In genomic region chr3:43539321-43539720, GRCh38 we compare ENCODE assay signal across 24 cellular contexts.
"Had no signal": no experiment of that assay in that cellular context is flagged by ENCODE, and none has a peak within 500 bp of the region (broad histone marks: within the 10 kb centered on the region; RNA-seq: fewer than 3 reads in every experiment).

No MANE protein-coding gene starts in this region.

- H3K36me3 Mint-ChIP-seq: activated CD8-positive, alpha-beta memory T cell treated with anti-CD3 and anti-CD28 coated beads, Interleukin-2, amount 10 ng/mL, durations not matched to agents 7 days and 5 days; natural killer cell treated with Interleukin-12 subunit alpha and Interleukin-12 subunit beta and Interleukin-15 and Interleukin-18, amount 100 ng/mL, for 72 hours had no signal

- H3K27ac Mint-ChIP-seq: activated B cell treated with CpG ODN at 0.5 μM for 24 hours; activated CD4-positive, alpha-beta T cell treated with anti-CD3 and anti-CD28 coated beads, Interleukin-2, amount 10 ng/mL, durations not matched to agents 24 days and 14 days; activated CD8-positive, alpha-beta memory T cell treated with anti-CD3 and anti-CD28 coated beads, Interleukin-2, amount 10 ng/mL, durations not matched to agents 7 days and 5 days; activated CD8-positive, alpha-beta T cell treated with anti-CD3 and anti-CD28 coated beads for 36 hours; activated naive CD8-positive, alpha-beta T cell treated with anti-CD3 and anti-CD28 coated beads, Interleukin-2, amount 50 U/mL, for 24 hours; natural killer cell treated with Interleukin-12 subunit alpha and Interleukin-12 subunit beta and Interleukin-15 and Interleukin-18, amount 100 ng/mL, for 72 hours; stimulated activated naive CD8-positive, alpha-beta T cell treated with anti-CD3 and anti-CD28 coated beads, Interleukin-15, Interleukin-2, amounts not matched to agents 100 ng/mL and 50 ng/mL, for 24 hours; T-helper 2 cell treated with Interferon-gamma antibody and Interleukin-4, amounts not matched to agents 5 μg/mL and 100 μg/mL, for 36 hours had no signal

- H3K4me1 ChIP-seq: right lobe of liver, thyroid gland had no signal

- H3K27ac ChIP-seq: coronary artery, right lobe of liver, skin epidermis, thyroid gland had no signal

- ATAC-seq: activated CD8-positive, alpha-beta memory T cell treated with anti-CD3 and anti-CD28 coated beads, Interleukin-2, amount 10 ng/mL, durations not matched to agents 7 days and 5 days; activated CD8-positive, alpha-beta T cell treated with anti-CD3 and anti-CD28 coated beads for 36 hours; activated naive CD8-positive, alpha-beta T cell treated with anti-CD3 and anti-CD28 coated beads, Interleukin-2, amount 50 U/mL, for 24 hours; left ventricle myocardium superior; natural killer cell treated with Interleukin-12 subunit alpha and Interleukin-12 subunit beta and Interleukin-15 and Interleukin-18, amount 100 ng/mL, for 72 hours; right lobe of liver had no signal

- H3K36me3 ChIP-seq: right lobe of liver, thyroid gland had no signal

- H3K4me1 Mint-ChIP-seq: activated B cell treated with CpG ODN at 0.5 μM for 24 hours; activated CD4-positive, alpha-beta T cell treated with anti-CD3 and anti-CD28 coated beads, Interleukin-2, amount 10 ng/mL, durations not matched to agents 24 days and 14 days had no signal

- H3K4me3 ChIP-seq: coronary artery, right lobe of liver, skin epidermis, thyroid gland had no signal

- H3K9me3 Mint-ChIP-seq: activated B cell treated with CpG ODN at 0.5 μM for 24 hours; activated CD4-positive, alpha-beta T cell treated with anti-CD3 and anti-CD28 coated beads, Interleukin-2, amount 10 ng/mL, durations not matched to agents 24 days and 14 days; activated CD8-positive, alpha-beta T cell treated with anti-CD3 and anti-CD28 coated beads for 36 hours; activated naive CD8-positive, alpha-beta T cell treated with anti-CD3 and anti-CD28 coated beads, Interleukin-2, amount 50 U/mL, for 24 hours; natural killer cell treated with Interleukin-12 subunit alpha and Interleukin-12 subunit beta and Interleukin-15 and Interleukin-18, amount 100 ng/mL, for 72 hours; stimulated activated naive CD8-positive, alpha-beta T cell treated with anti-CD3 and anti-CD28 coated beads, Interleukin-15, Interleukin-2, amounts not matched to agents 100 ng/mL and 50 ng/mL, for 24 hours; T-helper 2 cell treated with Interferon-gamma antibody and Interleukin-4, amounts not matched to agents 5 μg/mL and 100 μg/mL, for 36 hours had no signal

- H3K27me3 Mint-ChIP-seq: activated B cell treated with CpG ODN at 0.5 μM for 24 hours; activated CD8-positive, alpha-beta memory T cell treated with anti-CD3 and anti-CD28 coated beads, Interleukin-2, amount 10 ng/mL, durations not matched to agents 7 days and 5 days; activated CD8-positive, alpha-beta T cell treated with anti-CD3 and anti-CD28 coated beads for 36 hours; activated naive CD8-positive, alpha-beta T cell treated with anti-CD3 and anti-CD28 coated beads, Interleukin-2, amount 50 U/mL, for 24 hours; natural killer cell treated with Interleukin-12 subunit alpha and Interleukin-12 subunit beta and Interleukin-15 and Interleukin-18, amount 100 ng/mL, for 72 hours; stimulated activated naive CD8-positive, alpha-beta T cell treated with anti-CD3 and anti-CD28 coated beads, Interleukin-15, Interleukin-2, amounts not matched to agents 100 ng/mL and 50 ng/mL, for 24 hours had no signal

- H3K9me3 ChIP-seq: right lobe of liver, thyroid gland had no signal

- H3K4me3 Mint-ChIP-seq: activated B cell treated with CpG ODN at 0.5 μM for 24 hours; activated CD4-positive, alpha-beta T cell treated with anti-CD3 and anti-CD28 coated beads, Interleukin-2, amount 10 ng/mL, durations not matched to agents 24 days and 14 days; activated CD8-positive, alpha-beta memory T cell treated with anti-CD3 and anti-CD28 coated beads, Interleukin-2, amount 10 ng/mL, durations not matched to agents 7 days and 5 days; activated CD8-positive, alpha-beta T cell treated with anti-CD3 and anti-CD28 coated beads for 36 hours; activated naive CD8-positive, alpha-beta T cell treated with anti-CD3 and anti-CD28 coated beads, Interleukin-2, amount 50 U/mL, for 24 hours; natural killer cell treated with Interleukin-12 subunit alpha and Interleukin-12 subunit beta and Interleukin-15 and Interleukin-18, amount 100 ng/mL, for 72 hours; stimulated activated naive CD8-positive, alpha-beta T cell treated with anti-CD3 and anti-CD28 coated beads, Interleukin-15, Interleukin-2, amounts not matched to agents 100 ng/mL and 50 ng/mL, for 24 hours; T-helper 2 cell treated with Interferon-gamma antibody and Interleukin-4, amounts not matched to agents 5 μg/mL and 100 μg/mL, for 36 hours had no signal

- DNase-seq: activated B cell treated with CpG ODN at 0.5 μM for 24 hours; activated CD4-positive, alpha-beta T cell treated with anti-CD3 and anti-CD28 coated beads, Interleukin-2, amount 10 ng/mL, durations not matched to agents 24 days and 14 days; activated CD8-positive, alpha-beta memory T cell treated with anti-CD3 and anti-CD28 coated beads, Interleukin-2, amount 10 ng/mL, durations not matched to agents 7 days and 5 days; activated CD8-positive, alpha-beta T cell treated with anti-CD3 and anti-CD28 coated beads for 36 hours; activated gamma-delta T cell; activated naive CD4-positive, alpha-beta T cell treated with anti-CD3 and anti-CD28 coated beads, Interleukin-2, amount 50 U/mL, for 16 hours; activated naive CD8-positive, alpha-beta T cell treated with anti-CD3 and anti-CD28 coated beads, Interleukin-2, amount 50 U/mL, for 24 hours; activated T-cell treated with anti-CD3 and anti-CD28 coated beads for 4 hours; cerebellar nuclear complex; erythroblast; foreskin fibroblast; left ventricle myocardium superior; mammary epithelial cell; midbrain; nucleus accumbens; right lobe of liver; stimulated activated CD4-positive, alpha-beta T cell treated with anti-CD3 and anti-CD28 coated beads, Interleukin-1b, Interleukin-23, amount 100 ng/mL, for 48 hours; substantia nigra; thyroid gland had no signal

- H3K27me3 ChIP-seq: right lobe of liver, thyroid gland had no signal
